ENCODE assay signal across 1 cellular context in genomic region chr22:41543854-41544670, GRCh38.
A peak's percentile ranks its signal among the peaks of the same experiment; 100 is the strongest.
TF ChIP-seq lines count a peak whose summit lies in the region.

Gene POLR3H, minus strand, starts transcription at chr22:41544470. Its CDS starts 369 bp downstream, at chr22:41544101.

TF ChIP-seq in HEK293, 187 proteins besides CTCF, POLR2A, EP300 and RAD21 (continued from another document and continues in another):
- no peak for TF ChIP-seq REST (tag by site-specific recombination; IDR thresholded peaks at IDR 0.05)
- no peak for TF ChIP-seq ZNF18 (tag by site-specific recombination; IDR thresholded peaks at IDR 0.05)
- TF ChIP-seq ZSCAN5A (tag by site-specific recombination; IDR thresholded peaks at IDR 0.05) = peak; percentile 17; the same call in 1 of the 2 replicates
- no peak for TF ChIP-seq ZBTB7A (tag by site-specific recombination; IDR thresholded peaks at IDR 0.05; ENCODE audit: low read depth)
- TF ChIP-seq HIC1 (tag by site-specific recombination; IDR thresholded peaks at IDR 0.05) = peak; percentile 79; the same call in 1 of the 2 replicates
- peak; percentile 51 for TF ChIP-seq ZIC2 (tag by site-specific recombination; IDR thresholded peaks at IDR 0.05)
- peak; percentile 76 for TF ChIP-seq ZNF335 (tag by site-specific recombination; conservative IDR thresholded peaks at IDR 0.05)
- TF ChIP-seq ZNF404 (tag by site-specific recombination; IDR thresholded peaks at IDR 0.05) = no peak
- TF ChIP-seq ZNF37A (tag by site-specific recombination; IDR thresholded peaks at IDR 0.05) = no peak
- peak; percentile 88 for TF ChIP-seq EGR2 (tag by site-specific recombination; IDR thresholded peaks at IDR 0.05; ENCODE audit: low read depth)
- TF ChIP-seq ZNF521 (tag by site-specific recombination; IDR thresholded peaks at IDR 0.05) = no peak
- TF ChIP-seq RBAK (tag by site-specific recombination; IDR thresholded peaks at IDR 0.05) = no peak
- TF ChIP-seq PRDM10 (tag by site-specific recombination; IDR thresholded peaks at IDR 0.05) = no peak
- no peak for TF ChIP-seq GLI4 (tag by site-specific recombination; IDR thresholded peaks at IDR 0.05)
- peak; percentile 66; the same call in 1 of the 2 replicates for TF ChIP-seq KLF10 (tag by site-specific recombination; IDR thresholded peaks at IDR 0.05)
- no peak for TF ChIP-seq GFI1B (tag by site-specific recombination; IDR thresholded peaks at IDR 0.05)
- TF ChIP-seq ZNF623 (tag by site-specific recombination; IDR thresholded peaks at IDR 0.05) = no peak
- no peak for TF ChIP-seq ZNF423 (tag by site-specific recombination; IDR thresholded peaks at IDR 0.05)
- no peak for TF ChIP-seq ZNF133 (tag by site-specific recombination; IDR thresholded peaks at IDR 0.05)
- no peak for TF ChIP-seq KLF1 (tag by site-specific recombination; IDR thresholded peaks at IDR 0.05)
- no peak for TF ChIP-seq ZNF530 (tag by site-specific recombination; IDR thresholded peaks at IDR 0.05; ENCODE audit: low read depth)
- 0 out of 2 replicates have a peak, but pooled peaks have one; percentile 8 for TF ChIP-seq ZEB2 (tag by site-specific recombination; IDR thresholded peaks at IDR 0.05)
- TF ChIP-seq ZFP37 (tag by site-specific recombination; IDR thresholded peaks at IDR 0.05) = no peak
- TF ChIP-seq KLF17 (tag by site-specific recombination; IDR thresholded peaks at IDR 0.05) = peak; percentile 22; the same call in 1 of the 2 replicates
- no peak for TF ChIP-seq MYNN (tag by site-specific recombination; IDR thresholded peaks at IDR 0.05; ENCODE audit: borderline replicate concordance)
- TF ChIP-seq OSR2 (tag by site-specific recombination; IDR thresholded peaks at IDR 0.05) = no peak
- TF ChIP-seq ZNF350 (tag by site-specific recombination; IDR thresholded peaks at IDR 0.05) = no peak
- TF ChIP-seq KLF8 (tag by site-specific recombination; IDR thresholded peaks at IDR 0.05) = peak; percentile 83
- no peak for TF ChIP-seq ZNF510 (tag by site-specific recombination; IDR thresholded peaks at IDR 0.05; ENCODE audit: insufficient replicate concordance)
- peak; percentile 82 for TF ChIP-seq SP3 (tag by site-specific recombination; IDR thresholded peaks at IDR 0.05)
- TF ChIP-seq ZNF341 (tag by site-specific recombination; IDR thresholded peaks at IDR 0.05; ENCODE audit: low read depth) = no peak; the same call in 1 of the 2 replicates
- no peak for TF ChIP-seq ZNF214 (tag by site-specific recombination; IDR thresholded peaks at IDR 0.05; ENCODE audit: borderline replicate concordance)
- 0 out of 2 replicates have a peak, but pooled peaks have one; percentile 58 for TF ChIP-seq ZSCAN16 (tag by site-specific recombination; IDR thresholded peaks at IDR 0.05)
- no peak for TF ChIP-seq ZNF24 (tag by site-specific recombination; IDR thresholded peaks at IDR 0.05)
- no peak; the same call in 1 of the 2 replicates for TF ChIP-seq ZNF610 (tag by site-specific recombination; IDR thresholded peaks at IDR 0.05; ENCODE audit: borderline replicate concordance)
- TF ChIP-seq PRDM6 (tag by site-specific recombination; IDR thresholded peaks at IDR 0.05) = no peak
- TF ChIP-seq TSHZ1 (tag by site-specific recombination; IDR thresholded peaks at IDR 0.05; ENCODE audit: borderline replicate concordance) = no peak
- no peak for TF ChIP-seq BCL11B (tag by site-specific recombination; IDR thresholded peaks at IDR 0.05; ENCODE audit: low read depth)
- no peak; the same call in 1 of the 2 replicates for TF ChIP-seq ZNF121 (tag by site-specific recombination; IDR thresholded peaks at IDR 0.05)
- TF ChIP-seq ZNF76 (tag by site-specific recombination; IDR thresholded peaks at IDR 0.05; ENCODE audit: borderline replicate concordance, low read depth) = peak; percentile 60
- no peak for TF ChIP-seq ZNF600 (tag by site-specific recombination; IDR thresholded peaks at IDR 0.05)
- TF ChIP-seq ZNF580 (tag by site-specific recombination; IDR thresholded peaks at IDR 0.05) = peak; percentile 37; the same call in 1 of the 2 replicates
- TF ChIP-seq ZNF791 (tag by site-specific recombination; IDR thresholded peaks at IDR 0.05) = no peak
- no peak for TF ChIP-seq ZNF670 (tag by site-specific recombination; IDR thresholded peaks at IDR 0.05; ENCODE audit: low read depth)
- no peak for TF ChIP-seq ZNF48 (tag by site-specific recombination; IDR thresholded peaks at IDR 0.05)
- peak; percentile 63 for TF ChIP-seq ZSCAN30 (tag by site-specific recombination; IDR thresholded peaks at IDR 0.05)
